ENCODE assay signal across 21 cellular contexts in the genomic region with DNA sequence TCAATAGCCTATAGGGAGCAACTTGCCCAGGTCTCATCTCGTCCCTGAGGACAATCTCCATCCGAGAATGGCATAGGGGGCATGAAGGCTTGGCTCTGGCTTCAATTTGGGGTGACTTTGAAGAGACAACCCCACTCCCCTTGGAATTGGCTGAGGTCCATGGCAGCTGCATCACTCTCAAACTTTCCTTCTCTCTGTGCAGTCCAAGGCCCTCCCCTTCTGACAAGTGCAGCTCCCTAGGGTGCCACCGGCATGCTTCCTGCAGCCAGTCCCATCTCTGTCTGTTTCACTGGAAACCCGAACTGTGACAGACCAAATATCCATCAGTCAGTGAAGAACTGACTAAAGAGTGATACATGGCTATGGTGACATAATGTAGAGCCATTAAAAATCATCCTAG. TPM values are rescaled to one million over a fixed set of nuclear protein-coding genes. Genes with fewer than 3 reads are reported as not detected.
DNase-seq lines count a peak whose midpoint lies in the region; ATAC-seq, FAIRE-seq and TF ChIP-seq lines count a peak whose summit lies in the region.
"Had no signal": no experiment of that assay in that cellular context is flagged by ENCODE, and none has a peak within 500 bp of the region (broad histone marks: within the 10 kb centered on the region; RNA-seq: fewer than 3 reads in every experiment).

No MANE protein-coding gene starts in this region.

- no peaks in the 10 kb centered on the region for H3K36me3 ChIP-seq in spleen
- H3K36me3 ChIP-seq: BLaER1 treated with 17β-estradiol and CSF1 and Interleukin-3, amounts not matched to agents 10 nM and 100 nM had no signal

- WGBS in spleen, 5 donors = 73 to 95% (median 83%) methylated on average over 4 of the region's 4 CpGs

- DNase-seq in cardiac septum (ENCODE audit: low spot score) (peak; percentile 29), Right ventricle myocardium superior (no peak), mesenteric fat pad (ENCODE audit: low spot score) (peak; percentile 82), spleen (peak; percentile 57), kidney glomerular epithelial cell (lab: John Stamatoyannopoulos, UW) (no peak), D341Med (ENCODE audit: low spot score) (no peak), D721Med (ENCODE audit: insufficient read length, low spot score) (no peak)
- DNase-seq: ACHN; Calu3; CD4-positive, CD25-positive, alpha-beta regulatory T cell; DMS153; DMS79 treated with DMSO at 0.1 percent for 48 hours; EL; H9 had no signal

- H3K27ac ChIP-seq in spleen = no peak overlapping the region
- H3K27ac ChIP-seq: BLaER1 treated with 17β-estradiol and CSF1 and Interleukin-3, amounts not matched to agents 10 nM and 100 nM had no signal

- intact Hi-C loops in cardiac septum (cut with DNase I) (no loop called here), Right ventricle myocardium superior (cut with DNase I) (no loop called here), spleen (cut with DNase I; ENCODE audit: low total_unique reads) (no loop called here)

- H3K9me3 ChIP-seq in spleen = no peaks in the 10 kb centered on the region
- H3K9me3 ChIP-seq: BLaER1 treated with 17β-estradiol and CSF1 and Interleukin-3, amounts not matched to agents 10 nM and 100 nM had no signal

- TF ChIP-seq CTCF in spleen (IDR thresholded peaks at IDR 0.05 in 8 of 11, conservative IDR thresholded peaks at IDR 0.05 in 3 of 11) = no peak
- TF ChIP-seq CTCF in D721Med (IDR thresholded peaks at IDR 0.05; ENCODE audit: insufficient read depth, missing control alignments) = no peak

- FAIRE-seq in D721Med (lab: Jason Lieb, UNC) = no peak
- FAIRE-seq: G401.6, GM12892, HepG2, HTR-8/SVneo had no signal

- H3K27me3 ChIP-seq in spleen (replicated peaks in 1 of 7) = peaks cover 0 to 26% (median 0%) of the 10 kb centered on the region in 7 donors
- H3K27me3 ChIP-seq: BLaER1 treated with 17β-estradiol and CSF1 and Interleukin-3, amounts not matched to agents 10 nM and 100 nM had no signal

- H3K4me3 ChIP-seq in spleen = no peak overlapping the region
- H3K4me3 ChIP-seq: BLaER1 treated with 17β-estradiol and CSF1 and Interleukin-3, amounts not matched to agents 10 nM and 100 nM; GM23338 had no signal

- no peak for ATAC-seq in Right ventricle myocardium superior (ENCODE audit: poor library complexity)
- ATAC-seq: GM23338, HepG2 had no signal

- no peak for TF ChIP-seq POLR2A in spleen (IDR thresholded peaks at IDR 0.05)

- H3K4me1 ChIP-seq in spleen = peaks cover 0 to 6% (median 0%) of the 10 kb centered on the region in 6 donors

RNA-seq across cellular contexts. Expression of a gene that starts 12.4 kb away (rescaled TPM):
- total RNA-seq in cardiac septum (not detected), Right ventricle myocardium superior (not detected), mesenteric fat pad (not detected), spleen (not detected)
- polyA plus RNA-seq in spleen = not detected
- total RNA-seq: A172; Calu3; CD4-positive, CD25-positive, alpha-beta regulatory T cell; GM23338; H9; HepG2 had no signal
- polyA plus RNA-seq: CD4-positive, CD25-positive, alpha-beta regulatory T cell; GM23338; HepG2 had no signal

RNA-seq across cellular contexts. Expression of a gene that starts 13.5 kb away (rescaled TPM):
- total RNA-seq in cardiac septum = not detected
- not detected for total RNA-seq in Right ventricle myocardium superior
- not detected for total RNA-seq in mesenteric fat pad
- not detected for total RNA-seq in spleen
- not detected for polyA plus RNA-seq in spleen
- total RNA-seq: A172; Calu3; CD4-positive, CD25-positive, alpha-beta regulatory T cell; GM23338; H9; HepG2 had no signal
- polyA plus RNA-seq: CD4-positive, CD25-positive, alpha-beta regulatory T cell; GM23338; HepG2 had no signal

RNA-seq across cellular contexts. Expression of a gene that starts 34.6 kb away (rescaled TPM):
- total RNA-seq in cardiac septum (1.7 TPM), Right ventricle myocardium superior (0.11 TPM), mesenteric fat pad (0.26 TPM), spleen (under 1 TPM in 4 of 7 donors, not detected in 3; 0.19 to 0.30 (median 0.21) TPM)
- under 1 TPM; 0.02 to 0.35 (median 0.12) TPM for polyA plus RNA-seq in spleen
- total RNA-seq: A172; Calu3; CD4-positive, CD25-positive, alpha-beta regulatory T cell; HepG2 had no signal
- polyA plus RNA-seq: CD4-positive, CD25-positive, alpha-beta regulatory T cell; GM23338 had no signal

RNA-seq across cellular contexts. Expression of a gene that starts 49.5 kb away (rescaled TPM):
- 0.16 TPM for total RNA-seq in cardiac septum
- total RNA-seq in Right ventricle myocardium superior = not detected
- total RNA-seq in mesenteric fat pad = 0.10 TPM
- under 1 TPM in 3 of 7 donors, not detected in 4; 0.09 to 0.26 (median 0.13) TPM for total RNA-seq in spleen
- polyA plus RNA-seq in spleen = under 1 TPM in 1 of 3 donors, not detected in 2; 0.02 TPM
- total RNA-seq: CD4-positive, CD25-positive, alpha-beta regulatory T cell had no signal
- polyA plus RNA-seq: CD4-positive, CD25-positive, alpha-beta regulatory T cell had no signal

Comparison
In these comparisons a context has a peak if more than half of its experiments do, and no peak if none do; other contexts are left out.
1. DNase-seq: peak in cardiac septum (single experiment), mesenteric fat pad (single experiment) and spleen (single experiment); none in Right ventricle myocardium superior (single experiment), kidney glomerular epithelial cell (single experiment), D341Med (single experiment) and D721Med (single experiment).